8 cellular contexts compared by ENCODE assay signal in genomic region chr20:329325-329695, GRCh38. TPM values are rescaled to one million over a fixed set of nuclear protein-coding genes. Genes with fewer than 3 reads are reported as not detected.
DNase-seq lines count a peak whose midpoint lies in the region; ATAC-seq and TF ChIP-seq lines count a peak whose summit lies in the region.
"Had no signal": no experiment of that assay in that cellular context is flagged by ENCODE, and none has a peak within 500 bp of the region (broad histone marks: within the 10 kb centered on the region; RNA-seq: fewer than 3 reads in every experiment).

No MANE protein-coding gene starts in this region.

- H3K36me3 ChIP-seq in CD4-positive, alpha-beta memory T cell (ENCODE audit: insufficient read depth, low read length), result no peaks in the 10 kb centered on the region
- H3K36me3 ChIP-seq in SU-DHL-6 (ENCODE audit: low read length) (no peaks in the 10 kb centered on the region), mesenchymal stem cell (ENCODE audit: control insufficient read depth in 1 of 2, insufficient read depth in 2 of 2, low read depth in 1 of 2, low read length in 2 of 2) (peaks cover 8 to 24% of the 10 kb centered on the region in 2 experiments)

- peaks cover 22% of the 10 kb centered on the region for H3F3A ChIP-seq in SU-DHL-6 (ENCODE audit: insufficient read depth)

- CTCF ChIA-PET in CD4-positive, alpha-beta memory T cell (lab: Charles Lee; ENCODE audit: partially characterized antibody), result interaction anchor here (0.5 to 4.5 kb wide), 10 partner anchors 16 to 148 kb away, joined by 3 to 79 read pairs (median 12); partner anchors contain the start of genes DEFB132 and TRIB3

- H3K18ac ChIP-seq in mesenchymal stem cell (ENCODE audit: low read depth in 1 of 2, low read length in 2 of 2), result no peak overlapping the region

- H3K4me2 ChIP-seq in SU-DHL-6 (ENCODE audit: low read depth, low read length, poor library complexity, severe bottlenecking) (peak overlapping the region; percentile 92), mesenchymal stem cell (ENCODE audit: low read length, poor library complexity, severe bottlenecking) (no peak overlapping the region)

- H3K4me1 ChIP-seq in CD4-positive, alpha-beta memory T cell (ENCODE audit: insufficient read depth, low read length), result peaks cover 22% of the 10 kb centered on the region
- H3K4me1 ChIP-seq in mesenchymal stem cell (ENCODE audit: control insufficient read depth, insufficient read depth, low read depth, low read length), result peaks cover 31% of the 10 kb centered on the region

- no peak overlapping the region for H3K27ac ChIP-seq in CD4-positive, alpha-beta memory T cell (ENCODE audit: low read depth, low read length)
- H3K27ac ChIP-seq in SU-DHL-6 (ENCODE audit: low read depth, low read length) (no peak overlapping the region), mesenchymal stem cell (ENCODE audit: low read length, poor library complexity, severe bottlenecking) (no peak overlapping the region)

- H3K27me3 Mint-ChIP-seq in CD4-positive, alpha-beta memory T cell, result no peaks in the 10 kb centered on the region

- H3K79me1 ChIP-seq in mesenchymal stem cell (replicated peaks; ENCODE audit: low read length, poor library complexity, severe bottlenecking), result peaks cover 7% of the 10 kb centered on the region

- peak overlapping the region in 1 of 8 donors; percentile 6 for H3K4me3 Mint-ChIP-seq in CD4-positive, alpha-beta memory T cell

- no peaks in the 10 kb centered on the region for H3K9me3 ChIP-seq in CD4-positive, alpha-beta memory T cell (ENCODE audit: control insufficient read depth in 1 of 2, low read length in 2 of 2)
- no peaks in the 10 kb centered on the region for H3K9me3 ChIP-seq in SU-DHL-6 (ENCODE audit: insufficient read depth, low read length)
- H3K9me3 ChIP-seq in mesenchymal stem cell (ENCODE audit: control insufficient read depth, low read length), result no peaks in the 10 kb centered on the region

- no peak for ATAC-seq in GM18861 (IDR thresholded peaks at IDR 0.05; ENCODE audit: unreplicated experiment)
- ATAC-seq in HG03354 (IDR thresholded peaks at IDR 0.05; ENCODE audit: poor library complexity, severe bottlenecking, unreplicated experiment), result no peak

- H3K36me3 Mint-ChIP-seq in CD4-positive, alpha-beta memory T cell, result peaks cover 0 to 1% of the 10 kb centered on the region in 2 donors

- H3K4ac ChIP-seq in mesenchymal stem cell (ENCODE audit: low read depth in 1 of 2, low read length in 2 of 2), result no peak overlapping the region

- intact Hi-C loops in CD4-positive, alpha-beta memory T cell (cut with micrococcal nuclease), result no loop called here

- H2AFZ ChIP-seq in SU-DHL-6 (ENCODE audit: low read depth, low read length, severe bottlenecking) (no peak overlapping the region), mesenchymal stem cell (ENCODE audit: low read depth, low read length) (no peak overlapping the region)

- H3K27ac Mint-ChIP-seq in CD4-positive, alpha-beta memory T cell, result peak overlapping the region in 5 of 7 donors; percentile 11 to 65 (median 54)

- no peaks in the 10 kb centered on the region for H4K20me1 ChIP-seq in SU-DHL-6 (ENCODE audit: low read depth, low read length)

- WGBS in mesenchymal stem cell, result 72% methylated on average over 3 of the region's 4 CpGs

- H2BK120ac ChIP-seq in mesenchymal stem cell (ENCODE audit: low read depth, low read length), result no peak overlapping the region

- no peak overlapping the region for H2AK5ac ChIP-seq in mesenchymal stem cell (ENCODE audit: low read length, severe bottlenecking)

- H3K79me2 ChIP-seq in SU-DHL-6 (ENCODE audit: insufficient read depth, low read length), result peaks cover 11% of the 10 kb centered on the region; the same call in 1 of the 2 replicates

- H4K8ac ChIP-seq in mesenchymal stem cell (ENCODE audit: low read length), result no peak overlapping the region

- H3K23ac ChIP-seq in mesenchymal stem cell (ENCODE audit: low read length in 2 of 2), result peak overlapping the region in 1 of 2 experiments; percentile 83

- H2BK5ac ChIP-seq in mesenchymal stem cell (ENCODE audit: low read depth, low read length, poor library complexity, severe bottlenecking), result no peak overlapping the region

- no peak overlapping the region for H3K9ac ChIP-seq in SU-DHL-6 (ENCODE audit: low read length)
- H3K9ac ChIP-seq in mesenchymal stem cell (ENCODE audit: low read length), result peak overlapping the region; percentile 39

- peaks cover 2 to 30% (median 14%) of the 10 kb centered on the region in 4 donors for H3K4me1 Mint-ChIP-seq in CD4-positive, alpha-beta memory T cell

- no peak for DNase-seq in CD4-positive, alpha-beta memory T cell
- DNase-seq in mesenchymal stem cell (no peak), NCI-H2107 treated with DMSO at 0.1 percent for 48 hours (lab: John Stamatoyannopoulos, UW; ENCODE audit: unreplicated experiment) (no peak)
- DNase-seq: cerebellar nuclear complex, SIG-M5 had no signal

- no peak overlapping the region for H4K91ac ChIP-seq in mesenchymal stem cell (ENCODE audit: low read length)

- H3K9me3 Mint-ChIP-seq in CD4-positive, alpha-beta memory T cell, result no peaks in the 10 kb centered on the region

- no peaks in the 10 kb centered on the region for H3K9me2 ChIP-seq in SU-DHL-6 (replicated peaks; ENCODE audit: insufficient read depth, low read length)

- H3K4me3 ChIP-seq in CD4-positive, alpha-beta memory T cell (ENCODE audit: low read length in 2 of 2), result no peak overlapping the region
- H3K4me3 ChIP-seq in SU-DHL-6 (ENCODE audit: insufficient read depth, low read length, poor library complexity, severe bottlenecking), result no peak overlapping the region
- H3K4me3 ChIP-seq in mesenchymal stem cell (ENCODE audit: insufficient read depth in 1 of 2, low read depth in 1 of 2, low read length in 2 of 2), result no peak overlapping the region

- H3K14ac ChIP-seq in mesenchymal stem cell (ENCODE audit: low read length in 2 of 2), result no peak overlapping the region

- POLR2A ChIA-PET in CD4-positive, alpha-beta memory T cell (lab: Charles Lee; ENCODE audit: partially characterized antibody), result interaction anchor here (2.6 kb wide), 1 partner anchor 31 kb away, joined by 11 read pairs; no protein-coding TSS in a partner anchor

- no peaks in the 10 kb centered on the region for H3K27me3 ChIP-seq in CD4-positive, alpha-beta memory T cell (ENCODE audit: insufficient read depth, low read length)
- H3K27me3 ChIP-seq in SU-DHL-6 (ENCODE audit: low read length) (no peaks in the 10 kb centered on the region), mesenchymal stem cell (ENCODE audit: control insufficient read depth in 1 of 2, insufficient read depth in 1 of 2, low read length in 2 of 2) (no peaks in the 10 kb centered on the region)

- no peak overlapping the region for H2BK12ac ChIP-seq in mesenchymal stem cell (ENCODE audit: low read length in 2 of 2)

- H2BK15ac ChIP-seq in mesenchymal stem cell (ENCODE audit: low read depth, poor library complexity, severe bottlenecking), result no peak overlapping the region

- TF ChIP-seq CTCF in SU-DHL-6 (IDR thresholded peaks at IDR 0.05; ENCODE audit: insufficient read depth, low read length, poor library complexity, severe bottlenecking), result no peak

RNA-seq across cellular contexts. Expression of gene SOX12, which starts 4.0 kb away (rescaled TPM):
- 1 to 10 TPM; 4.7 to 5.0 TPM for total RNA-seq in CD4-positive, alpha-beta memory T cell
- polyA plus RNA-seq in CD4-positive, alpha-beta memory T cell, result under 1 TPM; 0.08 to 0.69 TPM
- 30.8 TPM for polyA plus RNA-seq in mesenchymal stem cell (2013, experiment 1 of 2)
- 29.9 TPM for polyA plus RNA-seq in mesenchymal stem cell (2013, experiment 2 of 2)

RNA-seq across cellular contexts. Expression of gene NRSN2, which starts 17.6 kb away (rescaled TPM):
- 1 to 10 TPM in 1 of 2 experiments, under 1 TPM in 1; 0.52 to 1.1 TPM for total RNA-seq in CD4-positive, alpha-beta memory T cell
- 1 to 10 TPM in 1 of 2 donors, not detected in 1; 1.3 TPM for polyA plus RNA-seq in CD4-positive, alpha-beta memory T cell
- 63.0 TPM for polyA plus RNA-seq in mesenchymal stem cell (2013, experiment 1 of 2)
- 60.9 TPM for polyA plus RNA-seq in mesenchymal stem cell (2013, experiment 2 of 2)

RNA-seq across cellular contexts. Expression of gene ZCCHC3, which starts 31.9 kb away (rescaled TPM):
- 10 to 100 TPM; 27.9 to 29.8 TPM for total RNA-seq in CD4-positive, alpha-beta memory T cell
- 10 to 100 TPM in 1 of 2 donors, 1 to 10 TPM in 1; 5.8 to 12.2 TPM for polyA plus RNA-seq in CD4-positive, alpha-beta memory T cell
- polyA plus RNA-seq in mesenchymal stem cell (2013, experiment 1 of 2), result 21.9 TPM
- 21.3 TPM for polyA plus RNA-seq in mesenchymal stem cell (2013, experiment 2 of 2)

RNA-seq across cellular contexts. Expression of gene C20orf96, which starts 38.8 kb away (rescaled TPM):
- total RNA-seq in CD4-positive, alpha-beta memory T cell, result 1 to 10 TPM; 1.8 to 2.5 TPM
- under 1 TPM; 0.25 to 0.39 TPM for polyA plus RNA-seq in CD4-positive, alpha-beta memory T cell
- polyA plus RNA-seq in mesenchymal stem cell (2013, experiment 1 of 2), result 15.2 TPM
- 14.8 TPM for polyA plus RNA-seq in mesenchymal stem cell (2013, experiment 2 of 2)

RNA-seq across cellular contexts. Expression of gene TRIB3, which starts 51.2 kb away (rescaled TPM):
- 1 to 10 TPM; 7.2 to 8.1 TPM for total RNA-seq in CD4-positive, alpha-beta memory T cell
- 10 to 100 TPM in 1 of 2 donors, 1 to 10 TPM in 1; 8.7 to 12.4 TPM for polyA plus RNA-seq in CD4-positive, alpha-beta memory T cell
- 52.7 TPM for polyA plus RNA-seq in mesenchymal stem cell (2013, experiment 1 of 2)
- polyA plus RNA-seq in mesenchymal stem cell (2013, experiment 2 of 2), result 53.4 TPM
